8 cellular contexts compared by ENCODE assay signal in genomic region chr11:57406337-57406904, GRCh38. TPM values are rescaled to one million over a fixed set of nuclear protein-coding genes. Genes with fewer than 3 reads are reported as not detected.
DNase-seq lines count a peak whose midpoint lies in the region; ATAC-seq and TF ChIP-seq lines count a peak whose summit lies in the region.

No MANE protein-coding gene starts in this region.

- peaks cover 50% of the 10 kb centered on the region for H3K36me3 Mint-ChIP-seq in CD4-positive, CD25-positive, alpha-beta regulatory T cell
- peaks cover 90% of the 10 kb centered on the region for H3K36me3 Mint-ChIP-seq in activated T-helper 17 cell treated with anti-CD3 and anti-CD28 coated beads, Interleukin-2, amount 50 U/mL, for 72 hours (ENCODE audit: low read depth)

- H3K27me3 Mint-ChIP-seq in CD4-positive, CD25-positive, alpha-beta regulatory T cell = no peaks in the 10 kb centered on the region
- no peaks in the 10 kb centered on the region for H3K27me3 Mint-ChIP-seq in activated T-helper 17 cell treated with anti-CD3 and anti-CD28 coated beads, Interleukin-2, amount 50 U/mL, for 72 hours

- no peaks in the 10 kb centered on the region for H3K9me3 ChIP-seq in CD4-positive, CD25-positive, alpha-beta regulatory T cell (ENCODE audit: control insufficient read depth in 2 of 2, low read length in 2 of 2)

- DNase-seq in CD4-positive, CD25-positive, alpha-beta regulatory T cell = no peak
- DNase-seq in omental fat pad (ENCODE audit: low spot score) (no peak), NCI-H1417 treated with DMSO at 0.1 percent for 48 hours (lab: John Stamatoyannopoulos, UW) (no peak), SW480 (ENCODE audit: low spot score) (no peak), NCI-H2227 treated with DMSO at 0.1 percent for 48 hours (lab: John Stamatoyannopoulos, UW) (no peak)

- no peaks in the 10 kb centered on the region for H3K27me3 ChIP-seq in CD4-positive, CD25-positive, alpha-beta regulatory T cell (ENCODE audit: control insufficient read depth, insufficient read depth, low read length)

- H3K4me1 Mint-ChIP-seq in CD4-positive, CD25-positive, alpha-beta regulatory T cell = peaks cover 3 to 10% (median 4%) of the 10 kb centered on the region in 4 donors
- peaks cover 42% of the 10 kb centered on the region for H3K4me1 Mint-ChIP-seq in activated T-helper 17 cell treated with anti-CD3 and anti-CD28 coated beads, Interleukin-2, amount 50 U/mL, for 72 hours

- peak; percentile 37 for ATAC-seq in CD4-positive, CD25-positive, alpha-beta regulatory T cell (ENCODE audit: low read depth in 2 of 2)
- ATAC-seq in GM19438 (IDR thresholded peaks at IDR 0.05; ENCODE audit: low read depth, unreplicated experiment) = peak; percentile 83
- ATAC-seq in HG03460 (IDR thresholded peaks at IDR 0.05; ENCODE audit: unreplicated experiment) = peak; percentile 87
- peak; percentile 88 for ATAC-seq in activated T-helper 17 cell treated with anti-CD3 and anti-CD28 coated beads, Interleukin-2, amount 50 U/mL, for 72 hours (replicated peaks)
- ATAC-seq in omental fat pad (ENCODE audit: low FRiP score) = peak; percentile 55

- TF ChIP-seq CTCF in omental fat pad (IDR thresholded peaks at IDR 0.05) = no peak

- H3K27ac ChIP-seq in CD4-positive, CD25-positive, alpha-beta regulatory T cell (ENCODE audit: insufficient read depth, low read length, poor library complexity, severe bottlenecking) = no peak overlapping the region

- no peak overlapping the region for H3K4me3 ChIP-seq in CD4-positive, CD25-positive, alpha-beta regulatory T cell (ENCODE audit: low read depth, low read length)

- no peaks in the 10 kb centered on the region for H3K4me1 ChIP-seq in CD4-positive, CD25-positive, alpha-beta regulatory T cell (ENCODE audit: control insufficient read depth, insufficient read depth, low read length, poor library complexity, severe bottlenecking)

- no peak overlapping the region for H3K4me3 Mint-ChIP-seq in CD4-positive, CD25-positive, alpha-beta regulatory T cell
- H3K4me3 Mint-ChIP-seq in activated T-helper 17 cell treated with anti-CD3 and anti-CD28 coated beads, Interleukin-2, amount 50 U/mL, for 72 hours = peak overlapping the region; percentile 68

- H3K27ac Mint-ChIP-seq in CD4-positive, CD25-positive, alpha-beta regulatory T cell = peak overlapping the region; percentile 38 to 83 (median 65)
- H3K27ac Mint-ChIP-seq in activated T-helper 17 cell treated with anti-CD3 and anti-CD28 coated beads, Interleukin-2, amount 50 U/mL, for 72 hours = peak overlapping the region; percentile 95

- H3K36me3 ChIP-seq in CD4-positive, CD25-positive, alpha-beta regulatory T cell (ENCODE audit: control insufficient read depth, insufficient read depth, low read length) = peaks cover 47% of the 10 kb centered on the region

- H3K9me3 Mint-ChIP-seq in CD4-positive, CD25-positive, alpha-beta regulatory T cell = no peaks in the 10 kb centered on the region
- no peaks in the 10 kb centered on the region for H3K9me3 Mint-ChIP-seq in activated T-helper 17 cell treated with anti-CD3 and anti-CD28 coated beads, Interleukin-2, amount 50 U/mL, for 72 hours

RNA-seq across cellular contexts. Expression of gene PRG2, which starts 16.0 kb away (rescaled TPM):
- total RNA-seq in CD4-positive, CD25-positive, alpha-beta regulatory T cell = not detected
- under 1 TPM in 1 of 4 donors, not detected in 3; 0.13 TPM for polyA plus RNA-seq in CD4-positive, CD25-positive, alpha-beta regulatory T cell
- total RNA-seq in activated T-helper 17 cell treated with anti-CD3 and anti-CD28 coated beads, Interleukin-2, amount 50 U/mL, for 72 hours = 1 to 10 TPM; 2.2 to 6.2 TPM
- 1 to 10 TPM in 1 of 4 donors, not detected in 3; 1.0 TPM for total RNA-seq in omental fat pad

RNA-seq across cellular contexts. Expression of gene SLC43A3, which starts 20.5 kb away (rescaled TPM):
- 19.1 TPM for total RNA-seq in CD4-positive, CD25-positive, alpha-beta regulatory T cell
- polyA plus RNA-seq in CD4-positive, CD25-positive, alpha-beta regulatory T cell = 10 to 100 TPM; 21.6 to 36.9 (median 27.3) TPM
- total RNA-seq in activated T-helper 17 cell treated with anti-CD3 and anti-CD28 coated beads, Interleukin-2, amount 50 U/mL, for 72 hours = 100 to 1,000 TPM; 346 to 386 TPM
- total RNA-seq in omental fat pad = 100 to 1,000 TPM in 3 of 4 donors, 10 to 100 TPM in 1; 73.3 to 152 (median 112) TPM

RNA-seq across cellular contexts. Expression of gene PRG3, which starts 25.5 kb away (rescaled TPM):
- total RNA-seq in CD4-positive, CD25-positive, alpha-beta regulatory T cell = not detected
- polyA plus RNA-seq in CD4-positive, CD25-positive, alpha-beta regulatory T cell = not detected
- not detected for total RNA-seq in activated T-helper 17 cell treated with anti-CD3 and anti-CD28 coated beads, Interleukin-2, amount 50 U/mL, for 72 hours
- not detected for total RNA-seq in omental fat pad

RNA-seq across cellular contexts. Expression of gene RTN4RL2, which starts 53.9 kb away (rescaled TPM):
- not detected for total RNA-seq in CD4-positive, CD25-positive, alpha-beta regulatory T cell
- polyA plus RNA-seq in CD4-positive, CD25-positive, alpha-beta regulatory T cell = under 1 TPM in 1 of 4 donors, not detected in 3; 0.11 TPM
- under 1 TPM; 0.22 to 0.82 TPM for total RNA-seq in activated T-helper 17 cell treated with anti-CD3 and anti-CD28 coated beads, Interleukin-2, amount 50 U/mL, for 72 hours
- total RNA-seq in omental fat pad = 1 to 10 TPM in 1 of 4 donors, under 1 TPM in 2, not detected in 1; 0.25 to 1.4 (median 0.74) TPM

Comparison
In these comparisons a context has a peak if more than half of its experiments do, and no peak if none do; other contexts are left out.
1. ATAC-seq: peak in every context shown above with its lines; median percentile 88 in activated T-helper 17 cell treated with anti-CD3 and anti-CD28 coated beads, Interleukin-2, amount 50 U/mL, for 72 hours; 87 in HG03460; 83 in GM19438; 55 in omental fat pad; 37 in CD4-positive, CD25-positive, alpha-beta regulatory T cell.